8 cellular contexts compared by ENCODE assay signal in genomic region chr6:130366011-130366963, GRCh38. TPM values are rescaled to one million over a fixed set of nuclear protein-coding genes. Genes with fewer than 3 reads are reported as not detected.
DNase-seq lines count a peak whose midpoint lies in the region; ATAC-seq, FAIRE-seq and TF ChIP-seq lines count a peak whose summit lies in the region.

TMEM200A (plus strand) TSS chr6:130366017; CDS start chr6:130440423, 74,406 bp downstream.

- no peaks in the 10 kb centered on the region for H3K36me3 ChIP-seq in WERI-Rb-1
- H3K36me3 ChIP-seq in HepG2 (replicated peaks in 1 of 2; ENCODE audit: control insufficient read depth in 1 of 2, insufficient read depth in 2 of 2, low read length in 2 of 2), result no peaks in the 10 kb centered on the region

- TF ChIP-seq POLR2A in HepG2 (IDR thresholded peaks at IDR 0.05; ENCODE audit: insufficient read depth in 1 of 2, low read depth in 2 of 2, low read length in 2 of 2), result no peak

- intact Hi-C loops in HepG2 (cut with micrococcal nuclease; ENCODE audit: unreplicated experiment), result loop anchor here (5.0 kb wide), 1 partner anchor 506 kb away; no protein-coding TSS in a partner anchor

- POLR2A ChIA-PET in HepG2 (lab: Yijun Ruan, JAX), result interaction anchor here (1.1 kb wide), 1 partner anchor 58 kb away, joined by 3 read pairs; no protein-coding TSS in a partner anchor

- in situ Hi-C loops in HepG2 (cut with HindIII; ENCODE audit: extremely low pct_ligation_motif_present, low pct_unique_long_range_greater_than_20kb), result loop anchor here (10.0 kb wide), 1 partner anchor 479 kb away; no protein-coding TSS in a partner anchor

- peak; percentile 22 for ATAC-seq in HG02798 (IDR thresholded peaks at IDR 0.05; ENCODE audit: poor library complexity, unreplicated experiment)
- ATAC-seq in HepG2, result peak; percentile 83
- ATAC-seq in HG02870 (IDR thresholded peaks at IDR 0.05; ENCODE audit: unreplicated experiment), result no peak

- TF ChIP-seq CTCF in WERI-Rb-1 (IDR thresholded peaks at IDR 0.05; ENCODE audit: low read depth, low read length), result peak; percentile 14; the same call in 1 of the 2 replicates
- peak; percentile 23 for TF ChIP-seq CTCF in HepG2 (CRISPR knock-in tag; IDR thresholded peaks at IDR 0.05)

- no peak within 1 kb of the TSS for H3K27ac ChIP-seq in WERI-Rb-1
- H3K27ac ChIP-seq in HepG2 (ENCODE audit: extremely low read length, insufficient read depth, low read length), result no peak within 1 kb of the TSS

- H3K9me3 ChIP-seq in WERI-Rb-1 (ENCODE audit: severe bottlenecking), result no peaks in the 10 kb centered on the region
- H3K9me3 ChIP-seq in HepG2 (ENCODE audit: low read length), result no peaks in the 10 kb centered on the region

- WGBS in HepG2 (ENCODE audit: low lambda C conversion rate), result 3% methylated on average over 25 of the region's 75 CpGs

- H3K27me3 ChIP-seq in WERI-Rb-1 (ENCODE audit: insufficient read depth, low read depth, severe bottlenecking), result peaks cover 7% of the 10 kb centered on the region
- H3K27me3 ChIP-seq in HepG2 (ENCODE audit: control insufficient read depth in 1 of 2, insufficient read depth in 2 of 2, low read length in 2 of 2), result peaks cover 2 to 34% of the 10 kb centered on the region in 2 experiments; a peak in 4 of 5 replicates

- FAIRE-seq in HepG2 (lab: Jason Lieb, UNC), result peak; percentile 8

- CTCF ChIA-PET in HepG2 (lab: Yijun Ruan, JAX; ENCODE audit: low intra/inter-chr PET ratio, low total read pairs), result interaction anchor here (0.8 to 2.1 kb wide), 4 partner anchors 44 to 477 kb away, joined by 4 to 16 read pairs (median 6); no protein-coding TSS in a partner anchor

- no peak for TF ChIP-seq RAD21 in HepG2 (CRISPR knock-in tag; IDR thresholded peaks at IDR 0.05)

- H3K4me1 ChIP-seq in HepG2 (ENCODE audit: insufficient read depth, low read length), result peaks cover 9% of the 10 kb centered on the region

- no peaks in the 10 kb centered on the region for H4K20me1 ChIP-seq in HepG2 (ENCODE audit: insufficient read depth, low read length)

- H3K79me2 ChIP-seq in HepG2 (ENCODE audit: insufficient read depth, low read length), result no peaks in the 10 kb centered on the region

- BruUV-seq in HepG2 (replicated peaks; lab: Mats Ljungman, UMichigan), result no TSS peak

- H3K4me3 ChIP-seq in WERI-Rb-1 (ENCODE audit: low read depth, low read length), result peak within 1 kb of the TSS; percentile 55
- H3K4me3 ChIP-seq in HepG2 (replicated peaks in 1 of 3; ENCODE audit: insufficient read depth in 1 of 3, low read depth in 2 of 3, low read length in 3 of 3), result peak within 1 kb of the TSS; percentile 55 to 73 (median 56)

- DNase-seq in GM03348 (ENCODE audit: low spot score) (peak; percentile 87), WERI-Rb-1 (peak; percentile 47), dedifferentiated amniotic fluid mesenchymal stem cell (ENCODE audit: extremely low spot score) (peak; percentile 49), HepG2 (ENCODE audit: low spot score) (no peak), NCI-H2171 (lab: John Stamatoyannopoulos, UW) (no peak)
- peak; percentile 25 for DNase-seq in stimulated activated CD4-positive, alpha-beta T cell treated with anti-CD3 and anti-CD28 coated beads, Interleukin-4, amount 100 ng/mL, for 24 hours

- no peak within 1 kb of the TSS for H2AFZ ChIP-seq in HepG2 (ENCODE audit: low read length)

- H3K9ac ChIP-seq in HepG2 (ENCODE audit: insufficient read depth, low read depth, low read length), result no peak within 1 kb of the TSS

- peak within 1 kb of the TSS; percentile 89 for H3K4me2 ChIP-seq in HepG2 (ENCODE audit: low read depth, low read length)

- no peak for TF ChIP-seq EP300 in HepG2 (IDR thresholded peaks at IDR 0.05; ENCODE audit: low read depth in 2 of 2, low read length in 2 of 2)
- no peak for TF ChIP-seq EP300 in HepG2 (CRISPR knock-in tag; IDR thresholded peaks at IDR 0.05; ENCODE audit: borderline replicate concordance)

TF ChIP-seq in HepG2, 621 proteins besides CTCF, POLR2A, EP300 and RAD21 (continues in another document):
- TF ChIP-seq IKZF5 (CRISPR knock-in tag; IDR thresholded peaks at IDR 0.05) (no peak), SMC3 (IDR thresholded peaks at IDR 0.05; ENCODE audit: low read length) (no peak), ADNP (CRISPR knock-in tag; IDR thresholded peaks at IDR 0.05) (no peak), HNRNPL (IDR thresholded peaks at IDR 0.05; ENCODE audit: low read depth, low read length) (no peak), POGZ (CRISPR knock-in tag; IDR thresholded peaks at IDR 0.05) (0 out of 2 replicates have a peak, but pooled peaks have one; percentile 9), CBX2 (IDR thresholded peaks at IDR 0.05; ENCODE audit: low read depth, low read length) (0 out of 2 replicates have a peak, but pooled peaks have one; percentile 23), CBX2 (CRISPR knock-in tag; IDR thresholded peaks at IDR 0.05; ENCODE audit: low read depth) (no peak), PATZ1 (CRISPR knock-in tag; IDR thresholded peaks at IDR 0.05) (0 out of 2 replicates have a peak, but pooled peaks have one; percentile 17), MTF2 (CRISPR knock-in tag; IDR thresholded peaks at IDR 0.05; ENCODE audit: borderline replicate concordance) (peak; percentile 36; the same call in 1 of the 2 replicates), ZNF329 (CRISPR knock-in tag; IDR thresholded peaks at IDR 0.05; ENCODE audit: low read depth) (no peak), CHD2 (IDR thresholded peaks at IDR 0.05; ENCODE audit: low read depth, low read length) (0 out of 2 replicates have a peak, but pooled peaks have one; percentile 33), MZF1 (CRISPR knock-in tag; IDR thresholded peaks at IDR 0.05; ENCODE audit: borderline replicate concordance) (no peak), STAT5B (CRISPR knock-in tag; IDR thresholded peaks at IDR 0.05) (no peak), ZNF180 (CRISPR knock-in tag; IDR thresholded peaks at IDR 0.05; ENCODE audit: borderline replicate concordance, low read depth) (no peak), PLSCR1 (CRISPR knock-in tag; IDR thresholded peaks at IDR 0.05; ENCODE audit: borderline replicate concordance) (no peak), SP2 (CRISPR knock-in tag; IDR thresholded peaks at IDR 0.05) (no peak)

RNA-seq across cellular contexts. Expression of gene TMEM200A, which starts in this region (rescaled TPM):
- total RNA-seq in HepG2 (2016; rRNA removed; fragmentation: Illumina TruSeq; extraction: Trizol), result not detected in 2 replicates
- not detected in 2 replicates for total RNA-seq in HepG2 (2016; cell fraction: cytosol; rRNA removed; fragmentation: Illumina TruSeq; extraction: Trizol; ENCODE audit: low read depth)
- 0.06 TPM in 1 of 2 replicates, not detected in the other for total RNA-seq in HepG2 (2016; cell fraction: insoluble cytoplasmic fraction; rRNA removed; fragmentation: Illumina TruSeq; extraction: Trizol)
- not detected in 2 replicates for total RNA-seq in HepG2 (2016; cell fraction: membrane; rRNA removed; fragmentation: Illumina TruSeq; extraction: Trizol)
- 0.12 TPM in 1 of 2 replicates, not detected in the other for total RNA-seq in HepG2 (2016; cell fraction: nucleus; rRNA removed; fragmentation: Illumina TruSeq; extraction: Trizol)
- 0.34 and 0.55 TPM in 2 replicates for polyA plus RNA-seq in HepG2 (2011; rRNA removed)
- polyA plus RNA-seq in HepG2 (2011; cell fraction: cytosol; rRNA removed), result 0.12 and 0.46 TPM in 2 replicates
- polyA plus RNA-seq in HepG2 (2011; cell fraction: nucleus; rRNA removed), result 0.13 and 0.23 TPM in 2 replicates
- polyA plus RNA-seq in HepG2 (2012), result not detected in 2 replicates
- polyA plus RNA-seq in HepG2 (2016; cell fraction: cytosol; fragmentation: Illumina TruSeq; extraction: Trizol; ENCODE audit: low read depth), result not detected in 2 replicates
- polyA plus RNA-seq in HepG2 (2016; cell fraction: insoluble cytoplasmic fraction; fragmentation: Illumina TruSeq; extraction: Trizol; ENCODE audit: low read depth), result not detected in 2 replicates
- polyA plus RNA-seq in HepG2 (2016; cell fraction: membrane; fragmentation: Illumina TruSeq; extraction: Trizol; ENCODE audit: low read depth), result not detected in 2 replicates
- not detected in 2 replicates for polyA plus RNA-seq in HepG2 (2016; cell fraction: nucleus; fragmentation: Illumina TruSeq; extraction: Trizol; ENCODE audit: insufficient read depth, low read depth)
- polyA minus RNA-seq in HepG2 (2011; rRNA and poly(A)+ RNA removed; ENCODE audit: low replicate concordance), result 0.22 TPM in 1 of 2 replicates, not detected in the other
- 0.18 and 0.49 TPM in 2 replicates for polyA minus RNA-seq in HepG2 (2011; cell fraction: cytosol; rRNA and poly(A)+ RNA removed)
- polyA minus RNA-seq in HepG2 (2011; cell fraction: nucleus; rRNA and poly(A)+ RNA removed), result 0.90 and 1.5 TPM in 2 replicates

Comparison
In these comparisons a context has a peak if more than half of its experiments do, and no peak if none do; other contexts are left out.
1. DNase-seq: peak in GM03348 (single experiment), WERI-Rb-1 (single experiment), dedifferentiated amniotic fluid mesenchymal stem cell (single experiment) and stimulated activated CD4-positive, alpha-beta T cell treated with anti-CD3 and anti-CD28 coated beads, Interleukin-4, amount 100 ng/mL, for 24 hours (single experiment); none in HepG2 (single experiment) and NCI-H2171 (single experiment).